Comparison of ENCODE assay signal across 16 cellular contexts in the genomic region with DNA sequence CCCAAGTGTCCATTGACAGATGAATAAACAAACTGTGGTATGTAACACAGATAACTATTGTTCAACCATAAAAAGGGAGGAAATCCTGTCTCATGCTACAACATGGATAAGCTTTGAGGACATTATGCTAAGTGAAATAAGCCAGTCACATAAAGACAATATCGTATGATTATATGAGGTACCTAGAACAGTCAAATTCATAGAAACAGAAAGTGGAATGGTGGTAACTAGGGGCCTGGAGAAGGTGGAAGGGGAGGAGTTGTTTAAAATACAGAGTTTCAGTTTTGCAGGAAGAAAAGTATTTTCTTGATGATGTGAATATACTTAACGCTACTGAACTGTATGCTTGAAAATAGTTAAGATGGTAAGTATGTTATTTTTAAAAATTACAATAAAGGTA.
DNase-seq lines count a peak whose midpoint lies in the region; TF ChIP-seq lines count a peak whose summit lies in the region.
"Had no signal": no experiment of that assay in that cellular context is flagged by ENCODE, and none has a peak within 500 bp of the region (broad histone marks: within the 10 kb centered on the region; RNA-seq: fewer than 3 reads in every experiment).

No MANE protein-coding gene starts in this region.

- H3K4me3 Mint-ChIP-seq in activated naive CD4-positive, alpha-beta T cell treated with anti-CD3 and anti-CD28 coated beads, Interleukin-2, amount 50 U/mL, for 24 hours = peak overlapping the region; percentile 56
- H3K4me3 Mint-ChIP-seq in T-helper 1 cell treated with Interleukin-12 subunit alpha and Interleukin-12 subunit beta and Interleukin-4 antibody, amounts not matched to agents 30 μg/mL and 1 μg/mL, for 36 hours = peak overlapping the region; percentile 79
- H3K4me3 Mint-ChIP-seq in endothelial cell (ENCODE audit: unreplicated experiment) (peak overlapping the region; percentile 40), type B pancreatic cell (peak overlapping the region; percentile 26)

- no peak for DNase-seq in activated naive CD4-positive, alpha-beta T cell treated with anti-CD3 and anti-CD28 coated beads, Interleukin-2, amount 50 U/mL, for 16 hours
- DNase-seq in endothelial cell (ENCODE audit: low spot score) = no peak
- no peak for DNase-seq in type B pancreatic cell (ENCODE audit: extremely low spot score, unreplicated experiment)
- DNase-seq in germinal center (ENCODE audit: low spot score) = no peak
- no peak for DNase-seq in pons (ENCODE audit: low spot score)
- no peak for DNase-seq in SIG-M5 (lab: John Stamatoyannopoulos, UW)
- DNase-seq: amygdala, GF-D8, mucosa of descending colon, NCI-H1092, NCI-H2081 treated with DMSO at 0.1 percent for 48 hours, NCI-H524, uterus had no signal

- H3K36me3 Mint-ChIP-seq in activated naive CD4-positive, alpha-beta T cell treated with anti-CD3 and anti-CD28 coated beads, Interleukin-2, amount 50 U/mL, for 24 hours = no peaks in the 10 kb centered on the region
- H3K36me3 Mint-ChIP-seq in T-helper 1 cell treated with Interleukin-12 subunit alpha and Interleukin-12 subunit beta and Interleukin-4 antibody, amounts not matched to agents 30 μg/mL and 1 μg/mL, for 36 hours (ENCODE audit: low read depth) = peaks cover 2% of the 10 kb centered on the region
- no peaks in the 10 kb centered on the region for H3K36me3 Mint-ChIP-seq in endothelial cell (ENCODE audit: low read depth, unreplicated experiment)
- H3K36me3 Mint-ChIP-seq in type B pancreatic cell = no peaks in the 10 kb centered on the region

- H3K27ac Mint-ChIP-seq in activated naive CD4-positive, alpha-beta T cell treated with anti-CD3 and anti-CD28 coated beads, Interleukin-2, amount 50 U/mL, for 24 hours = no peak overlapping the region
- peak overlapping the region; percentile 7 for H3K27ac Mint-ChIP-seq in T-helper 1 cell treated with Interleukin-12 subunit alpha and Interleukin-12 subunit beta and Interleukin-4 antibody, amounts not matched to agents 30 μg/mL and 1 μg/mL, for 36 hours
- H3K27ac Mint-ChIP-seq in endothelial cell (ENCODE audit: unreplicated experiment) = peak overlapping the region; percentile 83
- no peak overlapping the region for H3K27ac Mint-ChIP-seq in type B pancreatic cell
- H3K27ac Mint-ChIP-seq: CD14-positive monocyte had no signal

- H3K9me3 Mint-ChIP-seq in activated naive CD4-positive, alpha-beta T cell treated with anti-CD3 and anti-CD28 coated beads, Interleukin-2, amount 50 U/mL, for 24 hours = no peaks in the 10 kb centered on the region
- no peaks in the 10 kb centered on the region for H3K9me3 Mint-ChIP-seq in T-helper 1 cell treated with Interleukin-12 subunit alpha and Interleukin-12 subunit beta and Interleukin-4 antibody, amounts not matched to agents 30 μg/mL and 1 μg/mL, for 36 hours
- no peaks in the 10 kb centered on the region for H3K9me3 Mint-ChIP-seq in endothelial cell (ENCODE audit: unreplicated experiment)
- H3K9me3 Mint-ChIP-seq in type B pancreatic cell = no peaks in the 10 kb centered on the region

- peaks cover 22% of the 10 kb centered on the region for H3K27me3 Mint-ChIP-seq in activated naive CD4-positive, alpha-beta T cell treated with anti-CD3 and anti-CD28 coated beads, Interleukin-2, amount 50 U/mL, for 24 hours
- H3K27me3 Mint-ChIP-seq in T-helper 1 cell treated with Interleukin-12 subunit alpha and Interleukin-12 subunit beta and Interleukin-4 antibody, amounts not matched to agents 30 μg/mL and 1 μg/mL, for 36 hours (ENCODE audit: low read depth) = peaks cover 59% of the 10 kb centered on the region
- H3K27me3 Mint-ChIP-seq in endothelial cell (ENCODE audit: unreplicated experiment) (peaks cover 10% of the 10 kb centered on the region), type B pancreatic cell (peaks cover 84% of the 10 kb centered on the region)

- no peak for TF ChIP-seq CTCF in endothelial cell (IDR thresholded peaks at IDR 0.05; ENCODE audit: unreplicated experiment)
- TF ChIP-seq CTCF in type B pancreatic cell (conservative IDR thresholded peaks at IDR 0.05) = no peak

- peaks cover 19% of the 10 kb centered on the region for H3K4me1 Mint-ChIP-seq in activated naive CD4-positive, alpha-beta T cell treated with anti-CD3 and anti-CD28 coated beads, Interleukin-2, amount 50 U/mL, for 24 hours
- H3K4me1 Mint-ChIP-seq in T-helper 1 cell treated with Interleukin-12 subunit alpha and Interleukin-12 subunit beta and Interleukin-4 antibody, amounts not matched to agents 30 μg/mL and 1 μg/mL, for 36 hours (ENCODE audit: low read depth) = peaks cover 19% of the 10 kb centered on the region
- peaks cover 14% of the 10 kb centered on the region for H3K4me1 Mint-ChIP-seq in endothelial cell (ENCODE audit: unreplicated experiment)
- peaks cover 7% of the 10 kb centered on the region for H3K4me1 Mint-ChIP-seq in type B pancreatic cell (ENCODE audit: unreplicated experiment)

Comparison
In these comparisons a context has a peak if more than half of its experiments do, and no peak if none do; other contexts are left out.
1. H3K27ac Mint-ChIP-seq: peak in T-helper 1 cell treated with Interleukin-12 subunit alpha and Interleukin-12 subunit beta and Interleukin-4 antibody, amounts not matched to agents 30 μg/mL and 1 μg/mL, for 36 hours (single experiment) and endothelial cell (single experiment); none in activated naive CD4-positive, alpha-beta T cell treated with anti-CD3 and anti-CD28 coated beads, Interleukin-2, amount 50 U/mL, for 24 hours (single experiment) and type B pancreatic cell (single experiment).
2. H3K4me3 Mint-ChIP-seq: peak in every context shown above with its lines; median percentile 79 in T-helper 1 cell treated with Interleukin-12 subunit alpha and Interleukin-12 subunit beta and Interleukin-4 antibody, amounts not matched to agents 30 μg/mL and 1 μg/mL, for 36 hours; 56 in activated naive CD4-positive, alpha-beta T cell treated with anti-CD3 and anti-CD28 coated beads, Interleukin-2, amount 50 U/mL, for 24 hours; 40 in endothelial cell; 26 in type B pancreatic cell.